Comparison of ENCODE assay signal across 12 cellular contexts in genomic region chr14:68928770-68929550, GRCh38. TPM values are rescaled to one million over a fixed set of nuclear protein-coding genes. Genes with fewer than 3 reads are reported as not detected.
A peak's percentile ranks its signal among the peaks of the same experiment; 100 is the strongest.
DNase-seq lines count a peak whose midpoint lies in the region; ATAC-seq and TF ChIP-seq lines count a peak whose summit lies in the region.
"Had no signal": no experiment of that assay in that cellular context is flagged by ENCODE, and none has a peak within 500 bp of the region (broad histone marks: within the 10 kb centered on the region; RNA-seq: fewer than 3 reads in every experiment).

No MANE protein-coding gene starts in this region.

- no peak overlapping the region for H4K8ac ChIP-seq in mesendoderm (ENCODE audit: low read depth, low read length)

- H3K27ac ChIP-seq in ascending aorta (peak overlapping the region; percentile 89 to 93), mesendoderm (ENCODE audit: low read depth, low read length) (no peak overlapping the region), thymus (ENCODE audit: low read depth) (peak overlapping the region; percentile 31)

- CTCF ChIA-PET in activated naive CD4-positive, alpha-beta T cell treated with anti-CD3 and anti-CD28 coated beads for 36 hours (lab: Charles Lee): interaction anchor here (1.0 to 3.4 kb wide), 3 partner anchors 10 to 85 kb away, joined by 3 to 28 read pairs (median 3); no protein-coding TSS in a partner anchor

- peaks cover 19% of the 10 kb centered on the region for H3K9me3 Mint-ChIP-seq in activated naive CD4-positive, alpha-beta T cell treated with anti-CD3 and anti-CD28 coated beads for 36 hours

- H3K27me3 Mint-ChIP-seq in activated naive CD4-positive, alpha-beta T cell treated with anti-CD3 and anti-CD28 coated beads for 36 hours (ENCODE audit: low read depth): no peaks in the 10 kb centered on the region

- H3K4me1 ChIP-seq in ascending aorta (peaks cover 38 to 73% of the 10 kb centered on the region in 2 donors), mesendoderm (ENCODE audit: control insufficient read depth, low read depth, low read length) (no peaks in the 10 kb centered on the region), thymus (ENCODE audit: control insufficient read depth, insufficient read depth, low read length) (peaks cover 3% of the 10 kb centered on the region)

- no peak overlapping the region for H2AK5ac ChIP-seq in mesendoderm (ENCODE audit: low read length)

- no peak overlapping the region for H2BK120ac ChIP-seq in mesendoderm (ENCODE audit: low read depth, low read length)

- peak overlapping the region in 1 of 2 donors; percentile 38 for H3K4me3 ChIP-seq in ascending aorta
- H3K4me3 ChIP-seq in mesendoderm (ENCODE audit: low read length): no peak overlapping the region
- no peak overlapping the region for H3K4me3 ChIP-seq in thymus (ENCODE audit: low read length)
- H3K4me3 ChIP-seq: adrenal gland had no signal

- H3K9me3 ChIP-seq in ascending aorta (no peaks in the 10 kb centered on the region), thymus (ENCODE audit: control insufficient read depth) (peaks cover 3% of the 10 kb centered on the region)

- H4K5ac ChIP-seq in mesendoderm (ENCODE audit: low read length): no peak overlapping the region

- H2BK15ac ChIP-seq in mesendoderm (replicated peaks; ENCODE audit: low read depth): no peak overlapping the region

- peaks cover 42% of the 10 kb centered on the region for H3K79me1 ChIP-seq in mesendoderm (ENCODE audit: low read length)

- no peak for ATAC-seq in GM18858 (IDR thresholded peaks at IDR 0.05; ENCODE audit: unreplicated experiment)

- no peak overlapping the region for H2BK5ac ChIP-seq in mesendoderm (ENCODE audit: low read length)

- H3K56ac ChIP-seq in mesendoderm (ENCODE audit: low read length): peak overlapping the region; percentile 18

- peaks cover 11 to 21% of the 10 kb centered on the region in 2 donors for H3K36me3 ChIP-seq in ascending aorta
- H3K36me3 ChIP-seq in mesendoderm (ENCODE audit: control insufficient read depth, insufficient read depth, low read length): no peaks in the 10 kb centered on the region
- H3K36me3 ChIP-seq in thymus (ENCODE audit: control insufficient read depth, insufficient read depth): no peaks in the 10 kb centered on the region

- H3K18ac ChIP-seq in mesendoderm (ENCODE audit: low read length): no peak overlapping the region

- peak overlapping the region; percentile 85 for H3K27ac Mint-ChIP-seq in activated naive CD4-positive, alpha-beta T cell treated with anti-CD3 and anti-CD28 coated beads for 36 hours

- peak overlapping the region; percentile 31 for H3K23ac ChIP-seq in mesendoderm (ENCODE audit: low read length)

- H3K4ac ChIP-seq in mesendoderm (ENCODE audit: low read depth, low read length): no peak overlapping the region

- WGBS in mesendoderm (ENCODE audit: extremely low coverage, insufficient coverage, low lambda C conversion rate): no CpG with 5 or more reads among the region's 22 CpGs
- WGBS in thymus: 90% methylated on average over 22 of the region's 22 CpGs

- DNase-seq in activated naive CD4-positive, alpha-beta T cell treated with anti-CD3 and anti-CD28 coated beads for 36 hours: peak; percentile 47
- no peak for DNase-seq in activated naive CD4-positive, alpha-beta T cell treated with Interleukin-2 at 50 U/mL for 16 hours
- DNase-seq in ascending aorta (ENCODE audit: low spot score in 2 of 2) (no peak), mesendoderm (no peak), NCI-H510A (lab: John Stamatoyannopoulos, UW) (no peak), DMS53 (lab: John Stamatoyannopoulos, UW) (no peak)
- DNase-seq: adrenal gland; NCI-H1092; SIG-M5; stimulated activated CD4-positive, alpha-beta T cell treated with anti-CD3 and anti-CD28 coated beads, Interleukin-1b, Interleukin-23, amount 100 ng/mL, for 48 hours had no signal

- TF ChIP-seq CTCF in ascending aorta (IDR thresholded peaks at IDR 0.05): no peak

- H3K4me3 Mint-ChIP-seq in activated naive CD4-positive, alpha-beta T cell treated with anti-CD3 and anti-CD28 coated beads for 36 hours: peak overlapping the region; percentile 52

- no peak overlapping the region for H3K4me2 ChIP-seq in mesendoderm (ENCODE audit: low read length)

- intact Hi-C loops in activated naive CD4-positive, alpha-beta T cell treated with anti-CD3 and anti-CD28 coated beads for 36 hours (cut with micrococcal nuclease): loop anchor here (1.0 kb wide), 1 partner anchor 8 kb away; no protein-coding TSS in a partner anchor
- intact Hi-C loops in ascending aorta (cut with DNase I): no loop called here

- peaks cover 85% of the 10 kb centered on the region for H3K79me2 ChIP-seq in mesendoderm (ENCODE audit: control insufficient read depth, insufficient read depth, low read length)

- no peak overlapping the region for H3K9ac ChIP-seq in mesendoderm (ENCODE audit: low read length)

- H3K36me3 Mint-ChIP-seq in activated naive CD4-positive, alpha-beta T cell treated with anti-CD3 and anti-CD28 coated beads for 36 hours (ENCODE audit: low read depth): peaks cover 23% of the 10 kb centered on the region

- H3K27me3 ChIP-seq in ascending aorta (no peaks in the 10 kb centered on the region), mesendoderm (ENCODE audit: insufficient read depth, low read length, poor library complexity) (no peaks in the 10 kb centered on the region), thymus (ENCODE audit: control insufficient read depth, insufficient read depth) (no peaks in the 10 kb centered on the region)
- H3K27me3 ChIP-seq: adrenal gland had no signal

- peaks cover 65% of the 10 kb centered on the region for H3K4me1 Mint-ChIP-seq in activated naive CD4-positive, alpha-beta T cell treated with anti-CD3 and anti-CD28 coated beads for 36 hours (ENCODE audit: low read depth)

RNA-seq across cellular contexts. Expression of gene ACTN1, which starts 50.1 kb away (rescaled TPM):
- 10 to 100 TPM; 79.7 to 80.6 TPM for total RNA-seq in activated naive CD4-positive, alpha-beta T cell treated with anti-CD3 and anti-CD28 coated beads for 36 hours
- total RNA-seq in ascending aorta: 814 TPM
- 242 TPM for polyA plus RNA-seq in mesendoderm (2013, experiment 1 of 2)
- polyA plus RNA-seq in mesendoderm (2013, experiment 2 of 2): 251 TPM
- 59.3 TPM for polyA plus RNA-seq in thymus
